Comparison of ENCODE assay signal across 31 cellular contexts in the genomic region with DNA sequence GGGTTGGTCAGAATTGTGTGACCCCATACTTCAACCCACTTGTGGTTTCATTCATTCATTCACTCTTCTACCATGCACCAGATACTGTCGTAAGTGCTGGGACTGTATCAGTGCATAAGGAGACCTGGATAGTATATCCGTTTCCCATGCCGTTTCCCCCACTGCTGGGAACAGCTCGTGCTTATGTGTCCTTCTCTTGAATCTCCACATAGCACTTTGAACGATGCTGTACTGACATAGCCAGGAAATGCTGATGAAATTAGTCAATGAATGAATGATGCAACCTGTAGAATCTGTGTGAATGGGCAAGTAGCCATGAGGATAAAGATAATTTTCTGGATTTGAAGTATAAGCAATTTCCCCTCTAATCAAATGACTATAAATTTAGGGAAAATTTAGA.
A peak's percentile ranks its signal among the peaks of the same experiment; 100 is the strongest.
DNase-seq lines count a peak whose midpoint lies in the region; ATAC-seq, FAIRE-seq and TF ChIP-seq lines count a peak whose summit lies in the region.
"Had no signal": no experiment of that assay in that cellular context is flagged by ENCODE, and none has a peak within 500 bp of the region (broad histone marks: within the 10 kb centered on the region; RNA-seq: fewer than 3 reads in every experiment).

No MANE protein-coding gene starts in this region.

- H3K4me1 ChIP-seq in keratinocyte (ENCODE audit: control insufficient read depth, extremely low read depth, insufficient read depth, low read length) (peaks cover 10% of the 10 kb centered on the region), prostate gland (replicated peaks) (no peaks in the 10 kb centered on the region)
- H3K4me1 ChIP-seq: left lung, psoas muscle, stomach, tibial artery had no signal

- H3K36me3 ChIP-seq in keratinocyte (ENCODE audit: control insufficient read depth in 2 of 2, extremely low read depth in 1 of 2, insufficient read depth in 2 of 2, low read length in 2 of 2), result no peaks in the 10 kb centered on the region
- H3K36me3 ChIP-seq in prostate gland, result no peaks in the 10 kb centered on the region
- H3K36me3 ChIP-seq: left lung, neutrophil, stomach, tibial artery had no signal

- no peaks in the 10 kb centered on the region for H3K9me3 ChIP-seq in keratinocyte (ENCODE audit: control insufficient read depth, low read depth, low read length)
- H3K9me3 ChIP-seq in prostate gland, result no peaks in the 10 kb centered on the region
- H3K9me3 ChIP-seq: left lung, neutrophil, psoas muscle, stomach had no signal

- TF ChIP-seq CTCF in choroid plexus epithelial cell (conservative IDR thresholded peaks at IDR 0.05; ENCODE audit: low read depth, low read length) (no peak), keratinocyte (optimal IDR thresholded peaks at IDR 0.05 in 1 of 3, IDR thresholded peaks at IDR 0.05 in 1 of 3, conservative IDR thresholded peaks at IDR 0.05 in 1 of 3; ENCODE audit: extremely low read depth in 1 of 3, insufficient read depth in 2 of 3, low read length in 3 of 3) (no peak), prostate gland (IDR thresholded peaks at IDR 0.05) (no peak)

- no peak for TF ChIP-seq POLR2A in prostate gland (IDR thresholded peaks at IDR 0.05)

- H3K27ac ChIP-seq in keratinocyte (ENCODE audit: control insufficient read depth, insufficient read depth, low read length), result no peak overlapping the region
- H3K27ac ChIP-seq in prostate gland, result no peak overlapping the region
- H3K27ac ChIP-seq: epithelial cell of prostate, hepatocyte, left lung, neutrophil, psoas muscle, skin epidermis, stomach, tibial artery had no signal

- intact Hi-C loops in prostate gland (cut with DNase I), result no loop called here

- no peak for ATAC-seq in GM21360 (IDR thresholded peaks at IDR 0.05; ENCODE audit: unreplicated experiment)
- ATAC-seq: left lung, psoas muscle had no signal

- no peak overlapping the region for H3K9ac ChIP-seq in keratinocyte (ENCODE audit: control insufficient read depth, extremely low read depth, insufficient read depth, low read length)

- H3K4me3 ChIP-seq in choroid plexus epithelial cell (ENCODE audit: low read depth, low read length) (no peak overlapping the region), keratinocyte (ENCODE audit: control insufficient read depth in 2 of 3, extremely low read depth in 1 of 3, insufficient read depth in 2 of 3, low read depth in 1 of 3, low read length in 3 of 3) (no peak overlapping the region), prostate gland (no peak overlapping the region)
- H3K4me3 ChIP-seq: hepatocyte, left lung, psoas muscle, skin epidermis, stomach, tibial artery had no signal

- H3K9me1 ChIP-seq in keratinocyte (ENCODE audit: control insufficient read depth, extremely low read depth, insufficient read depth, low read length), result no peaks in the 10 kb centered on the region

- H3K4me2 ChIP-seq in keratinocyte (ENCODE audit: control insufficient read depth, extremely low read depth, insufficient read depth, low read depth, low read length), result peak overlapping the region; percentile 20
- H3K4me2 ChIP-seq: hepatocyte had no signal

- no peaks in the 10 kb centered on the region for H4K20me1 ChIP-seq in keratinocyte (ENCODE audit: control insufficient read depth, extremely low read depth, insufficient read depth, low read length)

- dilution Hi-C loops in keratinocyte (cut with MboI; ENCODE audit: extremely low pct_ligation_motif_present, low sequenced_read_pairs), result no loop called here

- H3K27me3 ChIP-seq in keratinocyte (ENCODE audit: control insufficient read depth, extremely low read depth, insufficient read depth, low read length) (no peaks in the 10 kb centered on the region), prostate gland (replicated peaks; ENCODE audit: insufficient read depth) (no peaks in the 10 kb centered on the region)
- H3K27me3 ChIP-seq: hepatocyte, left lung, neutrophil had no signal

- no peaks in the 10 kb centered on the region for H3K79me2 ChIP-seq in keratinocyte (ENCODE audit: control insufficient read depth, insufficient read depth, low read length)
- H3K79me2 ChIP-seq: hepatocyte had no signal

- peak; percentile 23 for FAIRE-seq in keratinocyte (lab: Jason Lieb, UNC)
- FAIRE-seq: astrocyte, frontal cortex, G401.6, GM18507 had no signal

- peak; percentile 37 for DNase-seq in EL
- DNase-seq in NCI-H226, result peak; percentile 39
- peak; percentile 70 for DNase-seq in choroid plexus epithelial cell (ENCODE audit: low read depth)
- no peak for DNase-seq in keratinocyte (ENCODE audit: low read depth, low spot score)
- no peak for DNase-seq in cortex of kidney (lab: John Stamatoyannopoulos, UW)
- no peak for DNase-seq in NCI-H2029 (lab: John Stamatoyannopoulos, UW)
- no peak for DNase-seq in prostate gland (ENCODE audit: low spot score)
- DNase-seq: activated CD4-positive, alpha-beta T cell treated with anti-CD3 and anti-CD28 coated beads for 4 hours; activated effector memory CD4-positive, alpha-beta T cell treated with anti-CD3 and anti-CD28 coated beads, Interleukin-2, amount 50 U/mL, for 16 hours; activated naive CD8-positive, alpha-beta T cell treated with anti-CD3 and anti-CD28 coated beads, Interleukin-2, amount 10 ng/mL, durations not matched to agents 7 days and 5 days; activated T-cell treated with anti-CD3 and anti-CD28 coated beads, Interleukin-2, amount 50 U/mL, for 1 hour; cerebellar nuclear complex; DMS153; left lung; naive B cell; NCI-H1694; NCI-H2171 treated with DMSO at 0.1 percent for 48 hours; NCI-H524 treated with DMSO at 0.1 percent for 48 hours; psoas muscle; SHP77 treated with DMSO at 0.1 percent for 48 hours; stomach; tibial artery had no signal

- H2AFZ ChIP-seq in keratinocyte (ENCODE audit: control insufficient read depth, low read length), result no peak overlapping the region
- H2AFZ ChIP-seq: hepatocyte had no signal

- 89% methylated on average over 5 of the region's 5 CpGs for WGBS in prostate gland

Comparison
In these comparisons a context has a peak if more than half of its experiments do, and no peak if none do; other contexts are left out.
1. DNase-seq: peak in EL (single experiment), NCI-H226 (single experiment) and choroid plexus epithelial cell (single experiment); none in keratinocyte (single experiment), cortex of kidney (single experiment), NCI-H2029 (single experiment) and prostate gland (single experiment).